In the genomic region with DNA sequence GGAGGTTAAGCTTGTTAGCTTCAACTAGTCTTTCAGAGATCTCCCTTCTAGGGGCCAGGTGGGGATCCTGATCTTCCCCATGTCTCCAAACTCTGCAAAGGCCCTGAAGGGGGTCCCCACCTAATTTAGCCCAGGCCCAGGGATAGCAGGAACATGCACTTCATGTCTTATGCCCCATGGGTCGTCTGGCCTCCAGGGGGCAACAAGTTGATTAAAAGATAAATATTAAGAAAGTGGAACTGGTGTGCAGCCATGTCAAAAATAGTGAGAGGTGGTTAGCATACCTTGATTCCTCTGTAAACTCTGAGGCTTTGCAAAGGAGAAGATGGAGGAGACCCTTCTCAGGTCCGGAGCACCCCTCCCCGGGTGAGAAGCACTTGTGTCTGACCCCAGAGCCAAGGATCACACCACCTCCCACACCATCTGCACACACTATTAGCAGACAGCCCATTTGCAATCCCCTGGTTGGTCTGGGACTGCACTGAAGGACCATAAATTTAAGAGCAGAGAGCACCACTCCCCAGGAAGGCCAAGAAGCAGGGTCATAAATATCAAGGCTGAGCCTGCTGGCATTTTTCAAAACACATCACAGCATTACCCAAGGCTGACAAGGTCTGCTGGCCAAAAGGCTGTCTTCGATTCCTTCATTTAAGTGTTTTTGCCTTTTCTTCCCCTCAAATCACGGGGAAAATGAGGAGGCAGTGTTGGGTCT, we compare ENCODE assay signal across 1 cellular context.
TF ChIP-seq lines count a peak whose summit lies in the region.

No MANE protein-coding gene starts in this region.

TF ChIP-seq in GM12878, 131 proteins besides CTCF, POLR2A, EP300 and RAD21 (continued from another document):
- TF ChIP-seq ZBTB40 (IDR thresholded peaks at IDR 0.05; ENCODE audit: borderline replicate concordance): no peak
- no peak for TF ChIP-seq CHD2 (IDR thresholded peaks at IDR 0.05; ENCODE audit: borderline replicate concordance, low read depth, low read length)
- TF ChIP-seq MTA2 (IDR thresholded peaks at IDR 0.05; ENCODE audit: low read depth): no peak
